Comparison of ENCODE assay signal across 10 cellular contexts in genomic region chrX:153495362-153495751, GRCh38. TPM values are rescaled to one million over a fixed set of nuclear protein-coding genes. Genes with fewer than 3 reads are reported as not detected.
DNase-seq lines count a peak whose midpoint lies in the region; ATAC-seq and TF ChIP-seq lines count a peak whose summit lies in the region.
"Had no signal": no experiment of that assay in that cellular context is flagged by ENCODE, and none has a peak within 500 bp of the region (broad histone marks: within the 10 kb centered on the region; RNA-seq: fewer than 3 reads in every experiment).

No MANE protein-coding gene starts in this region.

- CTCF ChIA-PET in activated CD4-positive, alpha-beta memory T cell treated with anti-CD3 and anti-CD28 coated beads for 36 hours (lab: Charles Lee) = no interaction called here

- no peak for TF ChIP-seq CTCF in brain microvascular endothelial cell (IDR thresholded peaks at IDR 0.05; ENCODE audit: low read depth, low read length, missing control alignments)

- no peak overlapping the region for H3K27ac ChIP-seq in brain microvascular endothelial cell
- H3K27ac ChIP-seq in skin epidermis = peak overlapping the region in 17 of 21 experiments; percentile 11 to 83 (median 51)
- H3K27ac ChIP-seq: SJSA1 had no signal

- H3K27me3 ChIP-seq in brain microvascular endothelial cell (replicated peaks) = no peaks in the 10 kb centered on the region
- H3K27me3 ChIP-seq: SJSA1 had no signal

- no peak overlapping the region for H3K27ac Mint-ChIP-seq in activated CD4-positive, alpha-beta memory T cell treated with anti-CD3 and anti-CD28 coated beads for 36 hours

- H3K36me3 ChIP-seq in brain microvascular endothelial cell (replicated peaks) = no peaks in the 10 kb centered on the region
- H3K36me3 ChIP-seq: SJSA1 had no signal

- POLR2A ChIA-PET in activated CD4-positive, alpha-beta memory T cell treated with anti-CD3 and anti-CD28 coated beads for 36 hours (lab: Charles Lee) = no interaction called here

- H3K4me1 Mint-ChIP-seq in activated CD4-positive, alpha-beta memory T cell treated with anti-CD3 and anti-CD28 coated beads for 36 hours (ENCODE audit: low read depth) = peaks cover 2% of the 10 kb centered on the region

- H3K27me3 Mint-ChIP-seq in activated CD4-positive, alpha-beta memory T cell treated with anti-CD3 and anti-CD28 coated beads for 36 hours = no peaks in the 10 kb centered on the region

- ATAC-seq in GM18870 (IDR thresholded peaks at IDR 0.05; ENCODE audit: unreplicated experiment) = no peak
- ATAC-seq in HG02610 (IDR thresholded peaks at IDR 0.05; ENCODE audit: unreplicated experiment) = no peak

- in situ Hi-C loops in brain microvascular endothelial cell (cut with HindIII; ENCODE audit: low pct_ligation_motif_present, low sequenced_read_pairs) = no loop called here

- DNase-seq in GM03348 (ENCODE audit: low spot score) (peak; percentile 77), brain microvascular endothelial cell (no peak), hepatic stellate cell (ENCODE audit: low spot score) (peak; percentile 62), activated T-cell treated with anti-CD3 and anti-CD28 coated beads for 4 hours (no peak)
- no peak for DNase-seq in activated CD4-positive, alpha-beta memory T cell treated with anti-CD3 and anti-CD28 coated beads for 36 hours
- DNase-seq: cerebellar nuclear complex had no signal

- H3K4me3 Mint-ChIP-seq in activated CD4-positive, alpha-beta memory T cell treated with anti-CD3 and anti-CD28 coated beads for 36 hours = no peak overlapping the region

- intact Hi-C loops in activated CD4-positive, alpha-beta memory T cell treated with anti-CD3 and anti-CD28 coated beads for 36 hours (cut with micrococcal nuclease) = no loop called here

- no peaks in the 10 kb centered on the region for H3K9me3 Mint-ChIP-seq in activated CD4-positive, alpha-beta memory T cell treated with anti-CD3 and anti-CD28 coated beads for 36 hours

- no peaks in the 10 kb centered on the region for H3K36me3 Mint-ChIP-seq in activated CD4-positive, alpha-beta memory T cell treated with anti-CD3 and anti-CD28 coated beads for 36 hours

- H3K4me3 ChIP-seq in brain microvascular endothelial cell (ENCODE audit: low read depth, low read length) = peak overlapping the region; percentile 72
- peak overlapping the region; percentile 14 to 39 (median 28) for H3K4me3 ChIP-seq in skin epidermis
- H3K4me3 ChIP-seq: SJSA1 had no signal

RNA-seq across cellular contexts. Expression of gene BGN, which starts 0.6 kb away (rescaled TPM):
- total RNA-seq in activated CD4-positive, alpha-beta memory T cell treated with anti-CD3 and anti-CD28 coated beads for 36 hours = not detected

RNA-seq across cellular contexts. Expression of gene ATP2B3, which starts 22.1 kb away (rescaled TPM):
- not detected for total RNA-seq in activated CD4-positive, alpha-beta memory T cell treated with anti-CD3 and anti-CD28 coated beads for 36 hours
- total RNA-seq: SJSA1 had no signal

RNA-seq across cellular contexts. Expression of gene HAUS7, which starts 25.0 kb away (rescaled TPM):
- 10 to 100 TPM; 59.1 to 62.3 TPM for total RNA-seq in activated CD4-positive, alpha-beta memory T cell treated with anti-CD3 and anti-CD28 coated beads for 36 hours

RNA-seq across cellular contexts. Expression of gene TREX2, which starts 49.5 kb away (rescaled TPM):
- 1 to 10 TPM in 1 of 2 experiments, under 1 TPM in 1; 0.74 to 1.1 TPM for total RNA-seq in activated CD4-positive, alpha-beta memory T cell treated with anti-CD3 and anti-CD28 coated beads for 36 hours

Comparison
In these comparisons a context has a peak if more than half of its experiments do, and no peak if none do; other contexts are left out.
1. DNase-seq: peak in GM03348 (single experiment) and hepatic stellate cell (single experiment); none in brain microvascular endothelial cell (single experiment), activated T-cell treated with anti-CD3 and anti-CD28 coated beads for 4 hours (single experiment) and activated CD4-positive, alpha-beta memory T cell treated with anti-CD3 and anti-CD28 coated beads for 36 hours (single experiment).